Comparison of ENCODE assay signal across 22 cellular contexts in genomic region chr2:241091201-241091600, GRCh38. TPM values are rescaled to one million over a fixed set of nuclear protein-coding genes. Genes with fewer than 3 reads are reported as not detected.
A peak's percentile ranks its signal among the peaks of the same experiment; 100 is the strongest.
DNase-seq lines count a peak whose midpoint lies in the region; ATAC-seq and TF ChIP-seq lines count a peak whose summit lies in the region.
"Had no signal": no experiment of that assay in that cellular context is flagged by ENCODE, and none has a peak within 500 bp of the region (broad histone marks: within the 10 kb centered on the region; RNA-seq: fewer than 3 reads in every experiment).

No MANE protein-coding gene starts in this region.

- peaks cover 36% of the 10 kb centered on the region for H3K4me1 Mint-ChIP-seq in activated T-cell treated with anti-CD3 and anti-CD28 coated beads, Interleukin-2, amount 50 U/mL, for 24 hours (ENCODE audit: low read depth)
- peaks cover 19 to 22% (median 21%) of the 10 kb centered on the region in 3 donors for H3K4me1 Mint-ChIP-seq in IgD-negative memory B cell
- peaks cover 39% of the 10 kb centered on the region for H3K4me1 Mint-ChIP-seq in endothelial cell (ENCODE audit: unreplicated experiment)
- H3K4me1 Mint-ChIP-seq in stimulated activated effector memory CD8-positive, alpha-beta T cell treated with anti-CD3 and anti-CD28 coated beads, Interleukin-12 subunit alpha, Interleukin-12 subunit beta, amount 100 ng/mL, for 72 hours, result peaks cover 12% of the 10 kb centered on the region

- no peaks in the 10 kb centered on the region for H3K27me3 Mint-ChIP-seq in activated T-cell treated with anti-CD3 and anti-CD28 coated beads, Interleukin-2, amount 50 U/mL, for 24 hours
- H3K27me3 Mint-ChIP-seq in IgD-negative memory B cell (no peaks in the 10 kb centered on the region), endothelial cell (ENCODE audit: unreplicated experiment) (peaks cover 5% of the 10 kb centered on the region)
- H3K27me3 Mint-ChIP-seq: naive B cell had no signal

- H3K4me3 Mint-ChIP-seq in activated T-cell treated with anti-CD3 and anti-CD28 coated beads, Interleukin-2, amount 50 U/mL, for 24 hours, result no peak overlapping the region
- H3K4me3 Mint-ChIP-seq in IgD-negative memory B cell (no peak overlapping the region), endothelial cell (ENCODE audit: unreplicated experiment) (peak overlapping the region; percentile 43)
- no peak overlapping the region for H3K4me3 Mint-ChIP-seq in stimulated activated effector memory CD8-positive, alpha-beta T cell treated with anti-CD3 and anti-CD28 coated beads, Interleukin-12 subunit alpha, Interleukin-12 subunit beta, amount 100 ng/mL, for 72 hours
- H3K4me3 Mint-ChIP-seq: naive B cell had no signal

- H3K9me3 Mint-ChIP-seq in activated T-cell treated with anti-CD3 and anti-CD28 coated beads, Interleukin-2, amount 50 U/mL, for 24 hours, result peaks cover 3% of the 10 kb centered on the region
- no peaks in the 10 kb centered on the region for H3K9me3 Mint-ChIP-seq in IgD-negative memory B cell
- no peaks in the 10 kb centered on the region for H3K9me3 Mint-ChIP-seq in endothelial cell (ENCODE audit: unreplicated experiment)
- H3K9me3 Mint-ChIP-seq in stimulated activated effector memory CD8-positive, alpha-beta T cell treated with anti-CD3 and anti-CD28 coated beads, Interleukin-12 subunit alpha, Interleukin-12 subunit beta, amount 100 ng/mL, for 72 hours, result no peaks in the 10 kb centered on the region
- H3K9me3 Mint-ChIP-seq: activated T-helper 2 cell treated with anti-CD3 and anti-CD28 coated beads, Interferon-gamma antibody, Interleukin-2, Interleukin-4, amounts not matched to agents 10 μg/mL and 5 μg/mL and 100 μg/mL, durations not matched to agents 14 hours and 24 hours and 36 hours; naive B cell had no signal

- no peak for ATAC-seq in stimulated activated effector memory CD8-positive, alpha-beta T cell treated with anti-CD3 and anti-CD28 coated beads, Interleukin-12 subunit alpha, Interleukin-12 subunit beta, amount 100 ng/mL, for 72 hours
- ATAC-seq in HG03521 (IDR thresholded peaks at IDR 0.05; ENCODE audit: unreplicated experiment), result no peak
- ATAC-seq: body of pancreas had no signal

- DNase-seq in activated T-cell treated with anti-CD3 and anti-CD28 coated beads, Interleukin-2, amount 50 U/mL, for 24 hours, result peak; percentile 20
- no peak for DNase-seq in activated T-cell treated with anti-CD3 and anti-CD28 coated beads, Interleukin-2, amount 50 U/mL, for 1 hour
- DNase-seq in endothelial cell (ENCODE audit: low spot score) (no peak), GM13977 (ENCODE audit: low spot score) (no peak), HUDEP-2 (lab: John Stamatoyannopoulos, UW; ENCODE audit: unreplicated experiment in 76 of 76) (no peak)
- no peak for DNase-seq in stimulated activated effector memory CD8-positive, alpha-beta T cell treated with anti-CD3 and anti-CD28 coated beads, Interleukin-12 subunit alpha, Interleukin-12 subunit beta, amount 100 ng/mL, for 72 hours (ENCODE audit: low spot score in 2 of 2)
- DNase-seq: activated CD4-positive, CD25-positive, alpha-beta regulatory T cell; body of pancreas; erythroblast; mesenchymal stem cell; naive B cell; NCI-H1092; NCI-H187; NCI-H2227 treated with DMSO at 0.1 percent for 48 hours; NCI-H774; spleen; stimulated activated CD4-positive, alpha-beta T cell treated with anti-CD3 and anti-CD28 coated beads, Interleukin-2, amount 100 ng/mL, for 48 hours; stimulated activated naive CD4-positive, alpha-beta T cell; transverse colon had no signal

- peaks cover 96% of the 10 kb centered on the region for H3K36me3 Mint-ChIP-seq in activated T-cell treated with anti-CD3 and anti-CD28 coated beads, Interleukin-2, amount 50 U/mL, for 24 hours (ENCODE audit: low read depth)
- H3K36me3 Mint-ChIP-seq in IgD-negative memory B cell (peaks cover 8% of the 10 kb centered on the region), endothelial cell (ENCODE audit: low read depth, unreplicated experiment) (peaks cover 59% of the 10 kb centered on the region)
- H3K36me3 Mint-ChIP-seq in stimulated activated effector memory CD8-positive, alpha-beta T cell treated with anti-CD3 and anti-CD28 coated beads, Interleukin-12 subunit alpha, Interleukin-12 subunit beta, amount 100 ng/mL, for 72 hours, result peaks cover 94% of the 10 kb centered on the region

- in situ Hi-C loops in GM13977 (cut with MboI; ENCODE audit: low pct_unique_long_range_greater_than_20kb, low sequenced_read_pairs, unreplicated experiment), result no loop called here

- peak overlapping the region; percentile 80 for H3K27ac Mint-ChIP-seq in activated T-cell treated with anti-CD3 and anti-CD28 coated beads, Interleukin-2, amount 50 U/mL, for 24 hours
- H3K27ac Mint-ChIP-seq in IgD-negative memory B cell (peak overlapping the region in 2 of 3 donors; percentile 43 to 80), endothelial cell (ENCODE audit: unreplicated experiment) (no peak overlapping the region)
- peak overlapping the region; percentile 63 for H3K27ac Mint-ChIP-seq in stimulated activated effector memory CD8-positive, alpha-beta T cell treated with anti-CD3 and anti-CD28 coated beads, Interleukin-12 subunit alpha, Interleukin-12 subunit beta, amount 100 ng/mL, for 72 hours
- H3K27ac Mint-ChIP-seq: activated T-helper 2 cell treated with anti-CD3 and anti-CD28 coated beads, Interferon-gamma antibody, Interleukin-2, Interleukin-4, amounts not matched to agents 10 μg/mL and 5 μg/mL and 100 μg/mL, durations not matched to agents 14 hours and 24 hours and 36 hours had no signal

- TF ChIP-seq CTCF in endothelial cell (IDR thresholded peaks at IDR 0.05; ENCODE audit: unreplicated experiment) (no peak), GM13977 (IDR thresholded peaks at IDR 0.05; ENCODE audit: extremely low read depth, insufficient read depth, missing control alignments) (no peak)

RNA-seq across cellular contexts. Expression of gene MTERF4, which starts 10.9 kb away (rescaled TPM):
- polyA plus RNA-seq in IgD-negative memory B cell, result 65.6 TPM
- 82.4 TPM for total RNA-seq in endothelial cell (ENCODE audit: unreplicated experiment)

RNA-seq across cellular contexts. Expression of gene PASK, which starts 58.1 kb away (rescaled TPM):
- polyA plus RNA-seq in IgD-negative memory B cell, result 10.3 TPM
- total RNA-seq in endothelial cell (ENCODE audit: unreplicated experiment), result 39.7 TPM

RNA-seq across cellular contexts. Expression of gene PPP1R7, which starts 59.1 kb away (rescaled TPM):
- polyA plus RNA-seq in IgD-negative memory B cell, result 94.7 TPM
- 61.6 TPM for total RNA-seq in endothelial cell (ENCODE audit: unreplicated experiment)
